23 cellular contexts compared by ENCODE assay signal in genomic region chr5:59051938-59052337, GRCh38.
"Had no signal": no experiment of that assay in that cellular context is flagged by ENCODE, and none has a peak within 500 bp of the region (broad histone marks: within the 10 kb centered on the region; RNA-seq: fewer than 3 reads in every experiment).

No MANE protein-coding gene starts in this region.

- H3K9me3 ChIP-seq: esophagus muscularis mucosa, left ventricle myocardium inferior, spleen, suprapubic skin, tibial artery had no signal

- DNase-seq: activated B cell treated with CpG ODN at 0.5 μM for 24 hours; activated CD4-positive, alpha-beta T cell treated with anti-CD3 and anti-CD28 coated beads, Interleukin-2, amount 50 U/mL, for 1 hour; activated CD8-positive, alpha-beta memory T cell treated with anti-CD3 and anti-CD28 coated beads, Interleukin-2, amount 10 ng/mL, durations not matched to agents 7 days and 5 days; activated CD8-positive, alpha-beta T cell treated with anti-CD3 and anti-CD28 coated beads, Interleukin-2, amount 10 ng/mL, durations not matched to agents 7 days and 5 days; activated naive CD4-positive, alpha-beta T cell; activated T-cell treated with anti-CD3 and anti-CD28 coated beads, Interleukin-2, amount 50 U/mL, for 48 hours; dermis blood vessel endothelial cell; effector CD4-positive, alpha-beta T cell; foreskin keratinocyte; heart right ventricle; kidney glomerular epithelial cell; left ventricle myocardium inferior; naive B cell; occipital lobe; right cardiac atrium; spleen; stimulated activated naive CD4-positive, alpha-beta T cell; T-helper 1 cell; tibial artery had no signal

- H3K27ac ChIP-seq: esophagus muscularis mucosa, foreskin keratinocyte, heart right ventricle, left ventricle myocardium inferior, spleen, suprapubic skin, tibial artery had no signal

- H3K4me1 ChIP-seq: esophagus muscularis mucosa, foreskin keratinocyte, heart right ventricle, left ventricle myocardium inferior, spleen, suprapubic skin, tibial artery had no signal

- H3K36me3 ChIP-seq: esophagus muscularis mucosa, heart right ventricle, spleen, suprapubic skin, tibial artery had no signal

- FAIRE-seq: colon had no signal

- H3K4me3 ChIP-seq: esophagus muscularis mucosa, heart right ventricle, left ventricle myocardium inferior, lung, spleen, suprapubic skin, tibial artery had no signal

- H3K27me3 ChIP-seq: esophagus muscularis mucosa, foreskin keratinocyte, heart right ventricle, spleen, suprapubic skin, tibial artery had no signal
